8 cellular contexts compared by ENCODE assay signal in the genomic region with DNA sequence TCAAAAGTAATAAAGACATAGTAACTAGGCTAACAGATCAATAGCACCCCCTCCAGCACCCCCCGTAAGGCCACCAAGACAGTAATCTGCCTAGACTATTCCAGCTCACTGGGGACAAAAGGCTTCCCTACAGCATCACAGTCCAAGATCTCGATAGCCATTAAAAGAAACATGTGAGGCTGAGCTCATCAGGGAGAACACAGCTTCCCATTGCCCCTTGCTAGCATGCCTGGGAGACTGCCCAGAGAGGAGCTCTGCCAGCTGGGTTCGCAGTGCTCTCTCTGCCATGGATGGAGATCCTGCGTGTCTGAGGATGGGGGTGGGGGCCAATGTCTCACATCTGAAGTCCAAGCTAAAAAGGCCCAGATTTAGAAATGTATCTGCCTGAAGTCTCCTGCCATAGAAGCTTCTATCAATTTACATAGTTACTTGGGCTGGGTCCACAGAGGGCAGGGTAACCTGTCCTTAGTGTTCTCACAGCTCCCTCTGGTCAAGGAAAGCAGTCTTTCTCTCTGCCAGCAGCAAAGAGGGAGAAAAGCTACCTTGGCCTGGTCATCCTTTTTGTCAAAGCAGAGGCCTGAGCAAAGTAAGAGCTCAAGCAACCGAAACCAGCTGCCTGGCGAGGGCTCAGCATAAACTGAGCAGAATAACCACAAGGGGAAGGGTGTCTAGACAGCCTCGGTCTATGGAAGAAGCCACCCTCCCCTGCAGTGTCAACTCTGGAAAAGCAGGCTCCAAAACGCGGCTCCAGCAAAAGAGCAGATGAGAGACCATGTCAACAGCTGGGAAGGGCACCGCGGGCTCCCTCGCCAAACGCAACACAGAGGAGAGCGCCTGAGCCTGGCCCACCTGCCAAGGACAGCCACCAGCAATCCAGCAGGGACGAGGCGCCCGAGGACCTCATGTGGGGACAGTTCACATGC. TPM values are rescaled to one million over a fixed set of nuclear protein-coding genes. Genes with fewer than 3 reads are reported as not detected.
DNase-seq lines count a peak whose midpoint lies in the region; ATAC-seq and TF ChIP-seq lines count a peak whose summit lies in the region.

No MANE protein-coding gene starts in this region.

- H3K4me3 ChIP-seq in thoracic aorta = peak overlapping the region; percentile 53

- peak overlapping the region; percentile 91 to 92 for H3K27ac ChIP-seq in thoracic aorta

- H3K36me3 ChIP-seq in thoracic aorta = no peaks in the 10 kb centered on the region

- no peaks in the 10 kb centered on the region for H3K27me3 ChIP-seq in thoracic aorta (replicated peaks; ENCODE audit: insufficient read depth)

- TF ChIP-seq CTCF in GM13976 (IDR thresholded peaks at IDR 0.05; ENCODE audit: borderline replicate concordance, control extremely low read depth, extremely low read depth, insufficient read depth, missing control alignments) = no peak
- no peak for TF ChIP-seq CTCF in thoracic aorta (IDR thresholded peaks at IDR 0.05)

- peak; percentile 48 for ATAC-seq in HG03175 (IDR thresholded peaks at IDR 0.05; ENCODE audit: unreplicated experiment)
- peak; percentile 82 for ATAC-seq in left lobe of liver
- peak; percentile 25 for ATAC-seq in thoracic aorta (ENCODE audit: insufficient number of reproducible peaks, low FRiP score, low read depth)

- in situ Hi-C loops in GM13976 (cut with MboI; ENCODE audit: low sequenced_read_pairs, unreplicated experiment) = no loop called here

- H3K9me3 ChIP-seq in thoracic aorta = no peaks in the 10 kb centered on the region

- H3K4me1 ChIP-seq in thoracic aorta (ENCODE audit: control insufficient read depth in 1 of 2, low read depth in 2 of 2) = peaks cover 60 to 99% of the 10 kb centered on the region in 2 donors

- DNase-seq in GM13976 (ENCODE audit: low spot score) (peak; percentile 28), astrocyte of the hippocampus (ENCODE audit: low read depth, low spot score) (peak; percentile 87), left lobe of liver (ENCODE audit: low spot score) (peak; percentile 76), thoracic aorta (ENCODE audit: low spot score) (peak; percentile 59), NCI-H2227 (lab: John Stamatoyannopoulos, UW; ENCODE audit: unreplicated experiment) (no peak), NAMALWA (ENCODE audit: low spot score) (no peak), NCI-H524 treated with DMSO at 0.1 percent for 48 hours (lab: John Stamatoyannopoulos, UW) (no peak)

RNA-seq across cellular contexts. Expression of a gene that starts 17.6 kb away (rescaled TPM):
- total RNA-seq in left lobe of liver = 18.6 TPM
- 100 to 1,000 TPM; 121 to 131 TPM for total RNA-seq in thoracic aorta

Comparison
In these comparisons a context has a peak if more than half of its experiments do, and no peak if none do; other contexts are left out.
1. DNase-seq: peak in GM13976 (single experiment), astrocyte of the hippocampus (single experiment), left lobe of liver (single experiment) and thoracic aorta (single experiment); none in NCI-H2227 (single experiment), NAMALWA (single experiment) and NCI-H524 treated with DMSO at 0.1 percent for 48 hours (single experiment).
2. ATAC-seq: peak in every context shown above with its lines; median percentile 82 in left lobe of liver; 48 in HG03175; 25 in thoracic aorta.